Comparison of ENCODE assay signal across 16 cellular contexts in the genomic region with DNA sequence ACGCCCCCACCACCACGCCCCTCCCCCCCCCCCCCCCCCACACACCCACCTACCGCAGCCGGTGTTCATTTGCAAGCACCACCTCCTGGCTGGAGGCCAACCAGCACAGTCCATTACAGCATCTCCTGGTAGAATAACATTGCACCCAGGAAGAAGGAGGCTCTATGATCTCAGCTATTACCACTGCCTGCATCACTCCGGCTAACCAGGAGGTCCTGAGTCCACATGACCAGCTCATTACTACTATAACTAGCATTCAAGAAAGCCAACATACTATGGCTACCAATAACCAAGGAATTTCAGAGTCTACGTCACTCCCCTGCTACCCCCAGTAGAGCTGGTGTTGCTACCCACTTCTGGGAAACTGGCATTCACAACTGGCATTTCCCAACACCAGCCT.
DNase-seq lines count a peak whose midpoint lies in the region; ATAC-seq, FAIRE-seq and TF ChIP-seq lines count a peak whose summit lies in the region.
"Had no signal": no experiment of that assay in that cellular context is flagged by ENCODE, and none has a peak within 500 bp of the region (broad histone marks: within the 10 kb centered on the region; RNA-seq: fewer than 3 reads in every experiment).

No MANE protein-coding gene starts in this region.

- no peak for FAIRE-seq in H54 (lab: Jason Lieb, UNC)
- FAIRE-seq: TTC549 had no signal

- no peak for TF ChIP-seq POLR2A in H54 (IDR thresholded peaks at IDR 0.05; ENCODE audit: low read depth, low read length)

- no peaks in the 10 kb centered on the region for H3K36me3 ChIP-seq in H7 (replicated peaks; ENCODE audit: control insufficient read depth, insufficient read depth, low read length)
- H3K36me3 ChIP-seq: suprapubic skin had no signal

- H3K4me3 ChIP-seq in H7 (ENCODE audit: insufficient read depth, low read depth, low read length), result no peak overlapping the region

- H3K27me3 ChIP-seq in H7 (ENCODE audit: control insufficient read depth, insufficient read depth, low read length), result peaks cover 13% of the 10 kb centered on the region; the same call in 1 of the 2 replicates
- H3K27me3 ChIP-seq: suprapubic skin had no signal

- ATAC-seq in HG03439 (IDR thresholded peaks at IDR 0.05; ENCODE audit: unreplicated experiment), result no peak

- DNase-seq in NCI-H345 (lab: John Stamatoyannopoulos, UW), result peak; percentile 61
- no peak for DNase-seq in NCI-H345 treated with DMSO at 0.1 percent for 48 hours (lab: John Stamatoyannopoulos, UW; ENCODE audit: unreplicated experiment)
- DNase-seq in H54 (ENCODE audit: insufficient read length, low spot score), result peak; percentile 23
- DNase-seq in SW480 (ENCODE audit: low spot score), result peak; percentile 43
- DNase-seq in islet precursor cell, result peak; percentile 28
- no peak for DNase-seq in H7
- DNase-seq in DMS 273 treated with DMSO at 0.1 percent for 48 hours (lab: John Stamatoyannopoulos, UW), result no peak
- DNase-seq: 8988T; activated CD8-positive, alpha-beta memory T cell treated with anti-CD3 and anti-CD28 coated beads, Interleukin-2, amount 50 U/mL, for 4 hours; amniotic stem cell; cortex of kidney; mammary epithelial cell; NCI-H526 treated with DMSO at 0.1 percent for 48 hours had no signal

Comparison
In these comparisons a context has a peak if more than half of its experiments do, and no peak if none do; other contexts are left out.
1. DNase-seq: peak in NCI-H345 (single experiment), H54 (single experiment), SW480 (single experiment) and islet precursor cell (single experiment); none in NCI-H345 treated with DMSO at 0.1 percent for 48 hours (single experiment), H7 (single experiment) and DMS 273 treated with DMSO at 0.1 percent for 48 hours (single experiment).